Comparison of ENCODE assay signal across 7 cellular contexts in genomic region chr9:127897194-127897692, GRCh38. TPM values are rescaled to one million over a fixed set of nuclear protein-coding genes. Genes with fewer than 3 reads are reported as not detected.
A peak's percentile ranks its signal among the peaks of the same experiment; 100 is the strongest.
DNase-seq lines count a peak whose midpoint lies in the region; ATAC-seq and TF ChIP-seq lines count a peak whose summit lies in the region.

No MANE protein-coding gene starts in this region.

- peaks cover 49% of the 10 kb centered on the region for H3K36me3 Mint-ChIP-seq in brain

- H3K4me3 ChIP-seq in skeletal muscle satellite cell (ENCODE audit: low read length): peak overlapping the region; percentile 60

- peaks cover 43% of the 10 kb centered on the region for H3K36me3 ChIP-seq in skeletal muscle satellite cell (ENCODE audit: insufficient read depth, low read length)

- peak overlapping the region; percentile 95 for H3K4me2 ChIP-seq in skeletal muscle satellite cell (ENCODE audit: low read length)

- no peaks in the 10 kb centered on the region for H3K27me3 ChIP-seq in skeletal muscle satellite cell (ENCODE audit: control insufficient read depth, insufficient read depth, low read length)

- peaks cover 22% of the 10 kb centered on the region for H3K4me1 ChIP-seq in skeletal muscle satellite cell (ENCODE audit: control insufficient read depth, insufficient read depth, low read length)

- H3K4me1 Mint-ChIP-seq in brain: peaks cover 26% of the 10 kb centered on the region

- DNase-seq in GM10266 (ENCODE audit: extremely low spot score): peak; percentile 79
- DNase-seq in NCI-H748 treated with DMSO at 0.1 percent for 48 hours (lab: John Stamatoyannopoulos, UW): peak; percentile 27
- peak; percentile 96 for DNase-seq in iPS-NIHi7 (ENCODE audit: extremely low spot score)
- no peak for DNase-seq in DMS53 treated with DMSO at 0.1 percent for 48 hours (lab: John Stamatoyannopoulos, UW; ENCODE audit: unreplicated experiment)

- peaks cover 11% of the 10 kb centered on the region for H3K9me3 ChIP-seq in skeletal muscle satellite cell (replicated peaks; ENCODE audit: low read length)

- no peak for ATAC-seq in HG03439 (IDR thresholded peaks at IDR 0.05; ENCODE audit: unreplicated experiment)

- peaks cover 0 to 25% (median 7%) of the 10 kb centered on the region in 5 experiments for H3K9me3 Mint-ChIP-seq in brain

- peak overlapping the region in 3 of 5 experiments; percentile 60 to 88 (median 85) for H3K27ac Mint-ChIP-seq in brain

- H3K9ac ChIP-seq in skeletal muscle satellite cell (ENCODE audit: low read depth, low read length): peak overlapping the region; percentile 52

- peaks cover 2% of the 10 kb centered on the region for H3K27me3 Mint-ChIP-seq in brain

- H3K4me3 Mint-ChIP-seq in brain: peak overlapping the region in 4 of 5 experiments; percentile 70 to 85 (median 78)

- TF ChIP-seq CTCF in GM10266 (IDR thresholded peaks at IDR 0.05; ENCODE audit: control insufficient read depth, insufficient read depth, low read depth, missing control alignments) (no peak), brain (conservative IDR thresholded peaks at IDR 0.05) (no peak)

RNA-seq across cellular contexts. Expression of gene ST6GALNAC6, which starts 2.2 kb away (rescaled TPM):
- 83.6 TPM for polyA plus RNA-seq in brain (ENCODE audit: insufficient read depth, low read depth, low replicate concordance)
- total RNA-seq in skeletal muscle satellite cell (2012; rRNA removed): 29.7 and 42.2 TPM in 2 replicates

RNA-seq across cellular contexts. Expression of gene ST6GALNAC4, which starts 19.6 kb away (rescaled TPM):
- 19.2 TPM for polyA plus RNA-seq in brain (ENCODE audit: insufficient read depth, low read depth, low replicate concordance)
- total RNA-seq in skeletal muscle satellite cell (2012; rRNA removed): 59.2 and 77.3 TPM in 2 replicates

RNA-seq across cellular contexts. Expression of gene AK1, which starts 19.8 kb away (rescaled TPM):
- 245 TPM for polyA plus RNA-seq in brain (ENCODE audit: insufficient read depth, low read depth, low replicate concordance)
- 28.9 and 41.9 TPM in 2 replicates for total RNA-seq in skeletal muscle satellite cell (2012; rRNA removed)

RNA-seq across cellular contexts. Expression of gene PIP5KL1, which starts 33.3 kb away (rescaled TPM):
- 2.4 TPM for polyA plus RNA-seq in brain (ENCODE audit: insufficient read depth, low read depth, low replicate concordance)
- 7.2 and 9.6 TPM in 2 replicates for total RNA-seq in skeletal muscle satellite cell (2012; rRNA removed)

RNA-seq across cellular contexts. Expression of gene DPM2, which starts 40.4 kb away (rescaled TPM):
- polyA plus RNA-seq in brain (ENCODE audit: insufficient read depth, low read depth, low replicate concordance): 144 TPM
- total RNA-seq in skeletal muscle satellite cell (2012; rRNA removed): 13.7 and 16.6 TPM in 2 replicates
